Comparison of ENCODE assay signal across 8 cellular contexts in the genomic region with DNA sequence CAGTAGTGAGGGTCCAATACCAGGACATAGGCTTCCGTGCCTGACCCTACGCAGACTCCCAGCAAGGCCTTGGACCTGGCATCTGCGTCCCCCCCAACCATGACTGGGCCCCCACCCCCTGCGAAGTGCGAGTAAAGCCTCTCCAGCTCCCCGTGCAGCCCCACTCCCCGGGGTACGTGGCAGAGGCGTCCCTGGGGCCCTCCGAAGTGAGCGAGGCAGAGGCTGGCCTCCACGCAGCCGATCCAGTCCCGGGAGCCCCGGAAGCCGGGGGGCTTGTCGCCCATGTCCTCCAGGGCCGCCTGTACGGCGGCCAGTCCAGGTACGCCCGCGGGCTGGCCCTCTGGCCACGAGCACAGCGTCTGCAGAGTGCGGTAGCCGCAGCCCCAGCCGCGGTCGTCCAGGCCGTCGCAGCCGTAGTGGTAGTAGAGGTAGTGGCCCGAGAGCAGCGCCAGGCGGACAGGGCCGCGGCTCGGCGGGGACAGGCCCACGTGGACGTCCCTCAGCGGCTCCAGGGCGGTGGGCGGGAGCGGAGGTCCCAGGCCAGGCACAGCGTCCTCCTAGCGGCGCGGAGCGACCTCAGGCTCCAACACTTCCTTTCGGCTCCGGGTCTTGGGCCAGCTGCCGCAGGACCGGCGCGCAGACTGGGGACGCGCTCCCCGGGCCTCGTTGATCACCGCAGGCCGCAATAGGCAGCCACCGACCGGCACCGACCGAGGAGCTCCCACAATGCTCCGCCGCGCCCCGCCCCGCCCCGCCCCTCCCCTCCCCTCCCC. TPM values are rescaled to one million over a fixed set of nuclear protein-coding genes. Genes with fewer than 3 reads are reported as not detected.
DNase-seq lines count a peak whose midpoint lies in the region; ATAC-seq and TF ChIP-seq lines count a peak whose summit lies in the region.

TSS of gene UFSP1 (minus strand) at position 728 of the 773 bp plus-strand sequence. CDS start at position 284, 444 bp downstream.

- peak; percentile 24 for ATAC-seq in GM19328 (IDR thresholded peaks at IDR 0.05; ENCODE audit: unreplicated experiment)
- ATAC-seq in HG03457 (IDR thresholded peaks at IDR 0.05; ENCODE audit: unreplicated experiment): peak; percentile 5
- ATAC-seq in activated naive CD4-positive, alpha-beta T cell treated with anti-CD3 and anti-CD28 coated beads, Interleukin-2, amount 50 U/mL, for 72 hours: peak; percentile 54 to 70
- ATAC-seq in stimulated activated effector memory CD8-positive, alpha-beta T cell treated with anti-CD3 and anti-CD28 coated beads, Interleukin-12 subunit alpha, Interleukin-12 subunit beta, amount 100 ng/mL, for 72 hours: peak; percentile 63

- H3K36me3 Mint-ChIP-seq in CD14-positive monocyte: peaks cover 46 to 55% of the 10 kb centered on the region in 2 donors
- peaks cover 12 to 38% of the 10 kb centered on the region in 2 donors for H3K36me3 Mint-ChIP-seq in activated naive CD4-positive, alpha-beta T cell treated with anti-CD3 and anti-CD28 coated beads, Interleukin-2, amount 50 U/mL, for 72 hours
- peaks cover 56% of the 10 kb centered on the region for H3K36me3 Mint-ChIP-seq in stimulated activated effector memory CD8-positive, alpha-beta T cell treated with anti-CD3 and anti-CD28 coated beads, Interleukin-12 subunit alpha, Interleukin-12 subunit beta, amount 100 ng/mL, for 72 hours

- peak within 1 kb of the TSS; percentile 72 for H3K4me3 ChIP-seq in iPS-11a (ENCODE audit: low read depth, low read length)

- intact Hi-C loops in CD14-positive monocyte (cut with micrococcal nuclease): loop anchor here in 1 of 2 donors (5.0 kb wide), 1 partner anchor 277 kb away; the partner anchor contains the start of gene MOSPD3

- H3K27ac Mint-ChIP-seq in CD14-positive monocyte: peak within 1 kb of the TSS in 6 of 7 donors; percentile 26 to 89 (median 62)
- peak within 1 kb of the TSS; percentile 51 to 65 for H3K27ac Mint-ChIP-seq in activated naive CD4-positive, alpha-beta T cell treated with anti-CD3 and anti-CD28 coated beads, Interleukin-2, amount 50 U/mL, for 72 hours
- peak within 1 kb of the TSS; percentile 87 for H3K27ac Mint-ChIP-seq in stimulated activated effector memory CD8-positive, alpha-beta T cell treated with anti-CD3 and anti-CD28 coated beads, Interleukin-12 subunit alpha, Interleukin-12 subunit beta, amount 100 ng/mL, for 72 hours

- H3K4me1 Mint-ChIP-seq in CD14-positive monocyte: peaks cover 56% of the 10 kb centered on the region
- peaks cover 70% of the 10 kb centered on the region for H3K4me1 Mint-ChIP-seq in stimulated activated effector memory CD8-positive, alpha-beta T cell treated with anti-CD3 and anti-CD28 coated beads, Interleukin-12 subunit alpha, Interleukin-12 subunit beta, amount 100 ng/mL, for 72 hours

- H3K4me3 Mint-ChIP-seq in CD14-positive monocyte: peak within 1 kb of the TSS; percentile 83 to 96
- H3K4me3 Mint-ChIP-seq in stimulated activated effector memory CD8-positive, alpha-beta T cell treated with anti-CD3 and anti-CD28 coated beads, Interleukin-12 subunit alpha, Interleukin-12 subunit beta, amount 100 ng/mL, for 72 hours: peak within 1 kb of the TSS; percentile 79

- H3K9me3 Mint-ChIP-seq in CD14-positive monocyte: peaks cover 0 to 12% (median 8%) of the 10 kb centered on the region in 7 donors
- H3K9me3 Mint-ChIP-seq in activated naive CD4-positive, alpha-beta T cell treated with anti-CD3 and anti-CD28 coated beads, Interleukin-2, amount 50 U/mL, for 72 hours: no peaks in the 10 kb centered on the region
- no peaks in the 10 kb centered on the region for H3K9me3 Mint-ChIP-seq in stimulated activated effector memory CD8-positive, alpha-beta T cell treated with anti-CD3 and anti-CD28 coated beads, Interleukin-12 subunit alpha, Interleukin-12 subunit beta, amount 100 ng/mL, for 72 hours

- peaks cover 33 to 45% (median 44%) of the 10 kb centered on the region in 3 donors for H3K27me3 Mint-ChIP-seq in CD14-positive monocyte (ENCODE audit: low read depth in 3 of 3)

- no peak for DNase-seq in CD14-positive monocyte (ENCODE audit: low spot score)
- no peak for DNase-seq in activated naive CD4-positive, alpha-beta T cell treated with anti-CD3 and anti-CD28 coated beads, Interleukin-2, amount 50 U/mL, for 72 hours (ENCODE audit: low spot score in 2 of 2)
- peak in 1 of 2 donors; percentile 65 for DNase-seq in stimulated activated effector memory CD8-positive, alpha-beta T cell treated with anti-CD3 and anti-CD28 coated beads, Interleukin-12 subunit alpha, Interleukin-12 subunit beta, amount 100 ng/mL, for 72 hours (ENCODE audit: low spot score in 2 of 2)
- no peak for DNase-seq in activated CD8-positive, alpha-beta memory T cell treated with anti-CD3 and anti-CD28 coated beads for 24 hours
- no peak for DNase-seq in HK-2 (ENCODE audit: unreplicated experiment)

- no peak for TF ChIP-seq CTCF in CD14-positive monocyte (IDR thresholded peaks at IDR 0.05)

RNA-seq across cellular contexts. Expression of gene UFSP1, which starts in this region (rescaled TPM):
- under 1 TPM; 0.57 to 0.76 TPM for polyA plus RNA-seq in CD14-positive monocyte
- 1 to 10 TPM in 1 of 2 donors, under 1 TPM in 1; 0.77 to 2.4 TPM for total RNA-seq in activated naive CD4-positive, alpha-beta T cell treated with anti-CD3 and anti-CD28 coated beads, Interleukin-2, amount 50 U/mL, for 72 hours

Comparison
In these comparisons a context has a peak if more than half of its experiments do, and no peak if none do; other contexts are left out.
1. ATAC-seq: peak in every context shown above with its lines; median percentile 63 in stimulated activated effector memory CD8-positive, alpha-beta T cell treated with anti-CD3 and anti-CD28 coated beads, Interleukin-12 subunit alpha, Interleukin-12 subunit beta, amount 100 ng/mL, for 72 hours; 62 in activated naive CD4-positive, alpha-beta T cell treated with anti-CD3 and anti-CD28 coated beads, Interleukin-2, amount 50 U/mL, for 72 hours; 24 in GM19328; 5 in HG03457.